ENCODE assay signal across 22 cellular contexts in the genomic region with DNA sequence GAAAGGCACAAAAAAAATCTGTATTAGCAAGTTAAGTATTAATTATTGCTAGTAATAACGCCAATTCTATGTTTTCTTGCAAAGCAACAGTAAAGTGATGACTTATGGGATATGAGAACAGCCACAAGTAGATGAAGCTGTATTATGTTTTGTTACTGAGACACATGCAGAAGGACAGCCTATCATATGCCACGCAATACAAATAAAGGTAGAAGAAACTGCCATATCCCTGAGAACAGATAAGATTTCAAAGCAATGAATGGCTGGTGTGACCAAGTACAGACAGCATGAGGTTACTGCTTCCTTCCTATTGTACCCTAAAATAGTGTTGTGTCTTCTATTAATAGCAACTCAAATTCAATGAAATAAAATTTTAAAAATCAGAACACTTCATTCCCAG. TPM values are rescaled to one million over a fixed set of nuclear protein-coding genes. Genes with fewer than 3 reads are reported as not detected.
DNase-seq lines count a peak whose midpoint lies in the region; ATAC-seq, FAIRE-seq and TF ChIP-seq lines count a peak whose summit lies in the region.
"Had no signal": no experiment of that assay in that cellular context is flagged by ENCODE, and none has a peak within 500 bp of the region (broad histone marks: within the 10 kb centered on the region; RNA-seq: fewer than 3 reads in every experiment).

No MANE protein-coding gene starts in this region.

- no peak overlapping the region for H3K9ac ChIP-seq in Karpas-422 (ENCODE audit: low read length)
- H3K9ac ChIP-seq: KMS-11 had no signal

- H3K4me1 Mint-ChIP-seq in CD4-positive, alpha-beta T cell (ENCODE audit: low read depth), result peaks cover 44% of the 10 kb centered on the region
- H3K4me1 Mint-ChIP-seq in T-helper 17 cell, result peaks cover 31% of the 10 kb centered on the region

- peaks cover 78% of the 10 kb centered on the region for H3K79me2 ChIP-seq in Karpas-422 (ENCODE audit: low read length)

- H3K9me3 Mint-ChIP-seq in CD4-positive, alpha-beta T cell, result no peaks in the 10 kb centered on the region
- H3K9me3 Mint-ChIP-seq: CD8-positive, alpha-beta memory T cell had no signal

- H3K27ac ChIP-seq in CD4-positive, alpha-beta T cell (ENCODE audit: low read depth, low read length), result no peak overlapping the region
- H3K27ac ChIP-seq in Karpas-422 (ENCODE audit: low read length), result no peak overlapping the region; the same call in 1 of the 2 replicates
- H3K27ac ChIP-seq in pancreas, result no peak overlapping the region
- H3K27ac ChIP-seq: KMS-11 had no signal

- CTCF ChIA-PET in CD4-positive, alpha-beta T cell (lab: Charles Lee), result interaction anchor here (1.2 kb wide), 1 partner anchor 27 kb away, joined by 6 read pairs; a partner anchor contains a TSS

- H2AFZ ChIP-seq in Karpas-422 (ENCODE audit: low read length), result no peak overlapping the region
- H2AFZ ChIP-seq: GM23338 had no signal

- WGBS in pancreas, 2 donors, result 33 to 36% methylated on average over 2 of the region's 2 CpGs

- H3K27me3 ChIP-seq in CD4-positive, alpha-beta T cell (ENCODE audit: control insufficient read depth, insufficient read depth, low read length), result no peaks in the 10 kb centered on the region
- H3K27me3 ChIP-seq in Karpas-422 (ENCODE audit: low read length), result no peaks in the 10 kb centered on the region
- no peaks in the 10 kb centered on the region for H3K27me3 ChIP-seq in pancreas

- DNase-seq in CD4-positive, alpha-beta T cell, result no peak
- DNase-seq in Karpas-422 (no peak), T-helper 17 cell (no peak), pancreas (no peak), pons (ENCODE audit: low spot score) (no peak)
- DNase-seq in activated CD4-positive, alpha-beta T cell treated with anti-CD3 and anti-CD28 coated beads for 1 hour, result no peak
- DNase-seq: CD8-positive, alpha-beta memory T cell; EL; HCEC 1CT; IMR-90; MV-4-11; NCI-H1694; NCI-H2081 treated with DMSO at 0.1 percent for 48 hours; NCI-H2171 treated with DMSO at 0.1 percent for 48 hours; NCI-H526 treated with DMSO at 0.1 percent for 48 hours; PC-3; RPMI8226; SHP77 had no signal

- H3K36me3 ChIP-seq in Karpas-422 (ENCODE audit: insufficient read depth, low read length), result no peaks in the 10 kb centered on the region
- H3K36me3 ChIP-seq in pancreas, result no peaks in the 10 kb centered on the region

- H3K36me3 Mint-ChIP-seq in CD4-positive, alpha-beta T cell (ENCODE audit: low read depth), result peaks cover 26% of the 10 kb centered on the region
- H3K36me3 Mint-ChIP-seq in T-helper 17 cell (ENCODE audit: low read depth), result no peaks in the 10 kb centered on the region

- POLR2A ChIA-PET in CD4-positive, alpha-beta T cell (lab: Charles Lee), result interaction anchor here (1.4 kb wide), 1 partner anchor 27 kb away, joined by 4 read pairs; a partner anchor contains a TSS

- H3K4me1 ChIP-seq in Karpas-422 (ENCODE audit: low read length) (peaks cover 42% of the 10 kb centered on the region), pancreas (peaks cover 0 to 22% (median 3%) of the 10 kb centered on the region in 3 donors)

- peak overlapping the region; percentile 5 for H3K27ac Mint-ChIP-seq in CD4-positive, alpha-beta T cell
- peak overlapping the region; percentile 62 for H3K27ac Mint-ChIP-seq in T-helper 17 cell
- H3K27ac Mint-ChIP-seq: GM23338 had no signal

- H3K4me2 ChIP-seq in Karpas-422 (ENCODE audit: low read depth, low read length, poor library complexity, severe bottlenecking), result peak overlapping the region; percentile 15
- H3K4me2 ChIP-seq: GM23338, KMS-11 had no signal

- H3K4me3 ChIP-seq in Karpas-422 (ENCODE audit: low read length) (no peak overlapping the region), pancreas (no peak overlapping the region)
- H3K4me3 ChIP-seq: GM23338 had no signal

- intact Hi-C loops in CD4-positive, alpha-beta T cell (cut with DNase I, micrococcal nuclease), result no loop called here
- intact Hi-C loops in pancreas (cut with DNase I), result no loop called here

- TF ChIP-seq CTCF in CD4-positive, alpha-beta T cell (IDR thresholded peaks at IDR 0.05), result no peak
- TF ChIP-seq CTCF in pancreas (IDR thresholded peaks at IDR 0.05), result no peak

- H3K27me3 Mint-ChIP-seq in CD4-positive, alpha-beta T cell, result no peaks in the 10 kb centered on the region
- no peaks in the 10 kb centered on the region for H3K27me3 Mint-ChIP-seq in T-helper 17 cell
- H3K27me3 Mint-ChIP-seq: CD8-positive, alpha-beta memory T cell had no signal

- no peaks in the 10 kb centered on the region for H3K9me2 ChIP-seq in Karpas-422 (replicated peaks; ENCODE audit: insufficient read depth, low read length)

- H4K20me1 ChIP-seq in Karpas-422 (ENCODE audit: insufficient read depth, low read depth, low read length), result no peaks in the 10 kb centered on the region

- no peak for FAIRE-seq in pancreas (lab: Jason Lieb, UNC)
- FAIRE-seq: GM18507 had no signal

- no peak overlapping the region for H3K4me3 Mint-ChIP-seq in CD4-positive, alpha-beta T cell
- H3K4me3 Mint-ChIP-seq in T-helper 17 cell, result no peak overlapping the region
- H3K4me3 Mint-ChIP-seq: GM23338 had no signal

- ATAC-seq in CD4-positive, alpha-beta T cell (ENCODE audit: poor library complexity), result no peak
- ATAC-seq in T-helper 17 cell (no peak), pancreas (peak; percentile 40 to 72 (median 65)), HG02970 (IDR thresholded peaks at IDR 0.05; ENCODE audit: low FRiP score, unreplicated experiment) (no peak)
- ATAC-seq: GM23338, PC-3 had no signal

- H3K9me3 ChIP-seq in CD4-positive, alpha-beta T cell (ENCODE audit: control insufficient read depth, low read length), result no peaks in the 10 kb centered on the region
- H3K9me3 ChIP-seq in Karpas-422 (ENCODE audit: low read length), result no peaks in the 10 kb centered on the region
- H3K9me3 ChIP-seq in T-helper 17 cell (ENCODE audit: control insufficient read depth, low read length, poor library complexity, severe bottlenecking), result no peaks in the 10 kb centered on the region
- H3K9me3 ChIP-seq in pancreas, result no peaks in the 10 kb centered on the region

RNA-seq across cellular contexts. Expression of a gene that starts 26.7 kb away (rescaled TPM):
- 10 to 100 TPM; 35.6 to 37.7 TPM for total RNA-seq in CD4-positive, alpha-beta T cell
- total RNA-seq in Karpas-422 (2014; rRNA removed; shearing (Covaris generic); ENCODE audit: low replicate concordance), result 12.6 and 13.7 TPM in 2 replicates
- 10 to 100 TPM; 46.9 to 48.5 TPM for total RNA-seq in T-helper 17 cell
- total RNA-seq in pancreas, result 10 to 100 TPM; 17.2 to 24.1 (median 19.5) TPM
- polyA plus RNA-seq in pancreas, result 1 to 10 TPM; 6.8 to 8.3 TPM

Comparison
In these comparisons a context has a peak if more than half of its experiments do, and no peak if none do; other contexts are left out.
1. ATAC-seq: peak in pancreas (4 of 4); none in CD4-positive, alpha-beta T cell (single experiment), T-helper 17 cell (single experiment) and HG02970 (single experiment).